Comparison of ENCODE assay signal across 29 cellular contexts in the genomic region with DNA sequence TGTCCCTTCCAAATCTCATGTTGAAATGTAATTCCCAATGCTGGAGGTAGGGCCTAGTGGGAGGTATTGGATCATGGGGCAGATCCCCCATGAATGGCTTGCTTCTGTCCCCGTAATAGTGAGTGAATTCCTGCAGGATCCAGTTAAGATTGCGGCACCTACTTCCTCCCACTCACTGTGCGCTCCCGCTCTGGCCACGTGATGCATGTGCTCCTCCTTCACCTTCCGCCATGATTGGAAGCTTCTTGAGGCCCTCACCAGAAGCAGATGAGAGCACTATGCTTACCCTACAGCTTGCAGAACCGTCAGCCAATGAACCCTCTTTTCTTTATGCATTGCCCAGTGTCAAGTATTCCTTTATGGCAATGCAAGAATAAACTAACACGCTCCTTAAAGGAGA.
"Had no signal": no experiment of that assay in that cellular context is flagged by ENCODE, and none has a peak within 500 bp of the region (broad histone marks: within the 10 kb centered on the region; RNA-seq: fewer than 3 reads in every experiment).

No MANE protein-coding gene starts in this region.

- H3K4me3 ChIP-seq: colonic mucosa, coronary artery, dorsolateral prefrontal cortex, esophagus muscularis mucosa, esophagus squamous epithelium, gastrocnemius medialis, gastroesophageal sphincter, heart left ventricle, heart right ventricle had no signal

- H3K27ac Mint-ChIP-seq: dendritic cell treated with granulocyte-macrophage colony-stimulating factor and Interleukin-4, amounts not matched to agents 40 ng/mL and 50 ng/mL, for 4 days; effector memory CD8-positive, alpha-beta T cell; endodermal cell had no signal

- H3K27ac ChIP-seq: colonic mucosa, coronary artery, dorsolateral prefrontal cortex, epithelial cell of prostate, esophagus muscularis mucosa, esophagus squamous epithelium, foreskin keratinocyte, gastrocnemius medialis, gastroesophageal sphincter, heart left ventricle, heart right ventricle had no signal

- H3K9me3 ChIP-seq: colonic mucosa, esophagus muscularis mucosa, esophagus squamous epithelium, gastrocnemius medialis, gastroesophageal sphincter, heart left ventricle, heart right ventricle had no signal

- ATAC-seq: effector memory CD8-positive, alpha-beta T cell; esophagus mucosa; foreskin keratinocyte; gastrocnemius medialis; gastroesophageal sphincter; heart left ventricle; heart right ventricle had no signal

- H3K9me3 Mint-ChIP-seq: dendritic cell treated with granulocyte-macrophage colony-stimulating factor and Interleukin-4, amounts not matched to agents 40 ng/mL and 50 ng/mL, for 4 days; effector memory CD8-positive, alpha-beta T cell; endodermal cell had no signal

- FAIRE-seq: colon, endometrium, endothelial cell of umbilical vein, frontal cortex had no signal

- H3K4me3 Mint-ChIP-seq: dendritic cell treated with granulocyte-macrophage colony-stimulating factor and Interleukin-4, amounts not matched to agents 40 ng/mL and 50 ng/mL, for 4 days; effector memory CD8-positive, alpha-beta T cell; endodermal cell had no signal

- H3K36me3 ChIP-seq: colonic mucosa, esophagus muscularis mucosa, esophagus squamous epithelium, gastrocnemius medialis, gastroesophageal sphincter, heart left ventricle, heart right ventricle had no signal

- H3K4me1 ChIP-seq: colonic mucosa, esophagus muscularis mucosa, esophagus squamous epithelium, foreskin keratinocyte, gastrocnemius medialis, gastroesophageal sphincter, heart left ventricle, heart right ventricle had no signal

- H3K27me3 ChIP-seq: colonic mucosa, dorsolateral prefrontal cortex, esophagus muscularis mucosa, esophagus squamous epithelium, gastrocnemius medialis, gastroesophageal sphincter, heart left ventricle had no signal

- DNase-seq: colonic mucosa; cortex of kidney; dermis blood vessel endothelial cell; dorsolateral prefrontal cortex; effector CD4-positive, alpha-beta T cell; effector CD8-positive, alpha-beta T cell; effector memory CD4-positive, alpha-beta T cell; effector memory CD8-positive, alpha-beta T cell; endodermal cell; erythroblast; esophagus squamous epithelium; foreskin fibroblast; foreskin keratinocyte; foreskin melanocyte; gastrocnemius medialis; glutamatergic neuron; head of caudate nucleus; heart left ventricle; heart right ventricle had no signal
